Comparison of ENCODE assay signal across 10 cellular contexts in the genomic region with DNA sequence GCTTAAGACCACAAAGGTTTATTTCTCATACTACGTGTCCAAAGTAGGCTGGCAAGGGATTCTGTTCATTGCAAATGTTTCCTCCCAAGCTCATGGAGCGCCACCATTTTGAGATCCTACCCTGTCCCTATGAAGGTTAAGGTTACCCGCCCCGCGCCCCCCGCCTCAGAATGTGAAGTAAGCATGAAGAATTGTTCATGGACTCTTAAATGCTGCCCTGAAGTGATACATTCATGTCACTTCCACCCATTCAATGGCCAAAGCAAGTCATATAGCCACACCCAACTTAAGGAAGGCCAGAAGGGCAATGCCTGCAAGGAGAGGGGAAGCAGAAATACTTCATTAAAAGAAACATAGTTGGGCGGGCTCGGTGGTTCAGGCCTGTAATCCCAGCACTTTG. TPM values are rescaled to one million over a fixed set of nuclear protein-coding genes. Genes with fewer than 3 reads are reported as not detected.
A peak's percentile ranks its signal among the peaks of the same experiment; 100 is the strongest.
DNase-seq lines count a peak whose midpoint lies in the region; ATAC-seq and TF ChIP-seq lines count a peak whose summit lies in the region.
"Had no signal": no experiment of that assay in that cellular context is flagged by ENCODE, and none has a peak within 500 bp of the region (broad histone marks: within the 10 kb centered on the region; RNA-seq: fewer than 3 reads in every experiment).

No MANE protein-coding gene starts in this region.

- H3K9me3 ChIP-seq in DOHH2 (ENCODE audit: control insufficient read depth, insufficient read depth, low read length) (no peaks in the 10 kb centered on the region), PC-9 (ENCODE audit: insufficient read depth, low read depth) (no peaks in the 10 kb centered on the region), esophagus muscularis mucosa (no peaks in the 10 kb centered on the region), psoas muscle (no peaks in the 10 kb centered on the region)

- no TSS peak for BruUV-seq in PC-9 (replicated peaks; lab: Mats Ljungman, UMichigan)

- ATAC-seq in psoas muscle (no peak), GM19023 (IDR thresholded peaks at IDR 0.05; ENCODE audit: unreplicated experiment) (no peak)

- H3K79me2 ChIP-seq in DOHH2 (ENCODE audit: control insufficient read depth, low read length) (peaks cover 16% of the 10 kb centered on the region), PC-9 (ENCODE audit: low read depth) (no peaks in the 10 kb centered on the region)

- H3K4me2 ChIP-seq in DOHH2 (ENCODE audit: low read length): peak overlapping the region; percentile 78
- H3K4me2 ChIP-seq in PC-9: peak overlapping the region; percentile 91

- no peaks in the 10 kb centered on the region for H4K20me1 ChIP-seq in DOHH2 (ENCODE audit: control insufficient read depth, insufficient read depth, low read depth, low read length)
- no peaks in the 10 kb centered on the region for H4K20me1 ChIP-seq in PC-9 (ENCODE audit: insufficient read depth)

- H3K36me3 ChIP-seq in DOHH2 (ENCODE audit: control insufficient read depth, low read length): peaks cover 5% of the 10 kb centered on the region
- H3K36me3 ChIP-seq in PC-9 (ENCODE audit: low read depth): no peaks in the 10 kb centered on the region
- H3K36me3 ChIP-seq in esophagus muscularis mucosa: no peaks in the 10 kb centered on the region
- no peaks in the 10 kb centered on the region for H3K36me3 ChIP-seq in psoas muscle (ENCODE audit: insufficient read depth in 1 of 2, low read depth in 1 of 2)

- H3F3A ChIP-seq in DOHH2 (ENCODE audit: control insufficient read depth, insufficient read depth) (0 out of 2 replicates have a peak, but pooled peaks cover 2% of the 10 kb centered on the region), PC-9 (ENCODE audit: insufficient read depth, low read depth) (peaks cover 11% of the 10 kb centered on the region)

- TF ChIP-seq CTCF in DOHH2 (IDR thresholded peaks at IDR 0.05; ENCODE audit: low read depth, low read length, poor library complexity, severe bottlenecking) (no peak), PC-9 (conservative IDR thresholded peaks at IDR 0.05) (no peak), esophagus muscularis mucosa (IDR thresholded peaks at IDR 0.05) (no peak), psoas muscle (IDR thresholded peaks at IDR 0.05) (no peak)

- peaks cover 38% of the 10 kb centered on the region for H3K4me1 ChIP-seq in DOHH2 (ENCODE audit: control insufficient read depth, low read length)
- peaks cover 46% of the 10 kb centered on the region for H3K4me1 ChIP-seq in PC-9 (replicated peaks; ENCODE audit: insufficient read depth)
- H3K4me1 ChIP-seq in esophagus muscularis mucosa: peaks cover 34 to 48% (median 45%) of the 10 kb centered on the region in 4 donors
- H3K4me1 ChIP-seq in psoas muscle: peaks cover 26% of the 10 kb centered on the region

- H3K4me3 ChIP-seq in DOHH2 (ENCODE audit: low read length) (peak overlapping the region; percentile 90), PC-9 (peak overlapping the region; percentile 70; the same call in 1 of the 2 replicates), esophagus muscularis mucosa (no peak overlapping the region), psoas muscle (peak overlapping the region; percentile 94)

- TF ChIP-seq EP300 in esophagus muscularis mucosa (IDR thresholded peaks at IDR 0.05): no peak

- TF ChIP-seq POLR2A in esophagus muscularis mucosa (IDR thresholded peaks at IDR 0.05; ENCODE audit: low read depth): no peak

- in situ Hi-C loops in G401 (cut with HindIII; ENCODE audit: low sequenced_read_pairs): no loop called here

- 79% methylated on average over 8 of the region's 8 CpGs for whole genome bisulfite sequencing in esophagus muscularis mucosa
- WGBS in psoas muscle, 3 donors: 79 to 82% (median 81%) methylated on average over 8 of the region's 8 CpGs

- CTCF ChIA-PET in PC-9 (lab: Charles Lee): interaction anchor here (1.1 to 2.0 kb wide), 4 partner anchors 33 to 106 kb away, joined by 3 to 20 read pairs (median 13); a partner anchor contains a TSS

- no peaks in the 10 kb centered on the region for H3K27me3 ChIP-seq in DOHH2 (ENCODE audit: control insufficient read depth, low read length)
- no peaks in the 10 kb centered on the region for H3K27me3 ChIP-seq in PC-9 (ENCODE audit: insufficient read depth, low read depth)
- H3K27me3 ChIP-seq in esophagus muscularis mucosa: no peaks in the 10 kb centered on the region
- no peaks in the 10 kb centered on the region for H3K27me3 ChIP-seq in psoas muscle (ENCODE audit: insufficient read depth in 3 of 3, low read length in 2 of 3)

- intact Hi-C loops in PC-9 (cut with micrococcal nuclease; ENCODE audit: unreplicated experiment): loop anchor here (10.0 kb wide), 1 partner anchor 130 kb away; no protein-coding TSS in a partner anchor
- intact Hi-C loops in esophagus muscularis mucosa (cut with DNase I): loop anchor here (2.0 to 10.0 kb wide), 2 partner anchors 36 to 640 kb away; a partner anchor contains a TSS
- intact Hi-C loops in psoas muscle (cut with DNase I): loop anchor here (2.0 to 10.0 kb wide), 3 partner anchors 90 to 420 kb away; a partner anchor contains a TSS
- intact Hi-C loops in head of caudate nucleus (cut with DNase I): loop anchor here (10.0 kb wide), 3 partner anchors 250 to 450 kb away; no protein-coding TSS in a partner anchor

- H2AFZ ChIP-seq in PC-9: no peak overlapping the region

- no peak overlapping the region for H3K27ac ChIP-seq in DOHH2 (ENCODE audit: low read depth, low read length)
- 0 out of 2 replicates have a peak overlapping the region, but pooled peaks have one; percentile 89 for H3K27ac ChIP-seq in PC-9
- H3K27ac ChIP-seq in esophagus muscularis mucosa (replicated peaks in 1 of 4): peak overlapping the region; percentile 93 to 99 (median 98)
- H3K27ac ChIP-seq in psoas muscle: peak overlapping the region; percentile 100

- no peak for DNase-seq in PC-9
- no peak for DNase-seq in esophagus muscularis mucosa (ENCODE audit: extremely low spot score)
- no peak for DNase-seq in psoas muscle
- no peak for DNase-seq in SHP77 (lab: John Stamatoyannopoulos, UW)
- DNase-seq in G401 (ENCODE audit: low spot score): no peak
- no peak for DNase-seq in head of caudate nucleus

- POLR2A ChIA-PET in PC-9 (lab: Charles Lee; ENCODE audit: unreplicated experiment): interaction anchor here (0.6 to 1.2 kb wide), 2 partner anchors 37 to 79 kb away, joined by 5 read pairs; no protein-coding TSS in a partner anchor

- H3K9me2 ChIP-seq in DOHH2 (replicated peaks; ENCODE audit: control insufficient read depth, low read length): no peaks in the 10 kb centered on the region
- no peaks in the 10 kb centered on the region for H3K9me2 ChIP-seq in PC-9 (ENCODE audit: insufficient read depth)

RNA-seq across cellular contexts. Expression of a gene that starts 4.2 kb away (rescaled TPM):
- 0.35 and 1.4 TPM in 2 replicates for total RNA-seq in PC-9 (2021)
- under 1 TPM in 1 of 4 donors, not detected in 3; 0.23 TPM for total RNA-seq in esophagus muscularis mucosa
- total RNA-seq in psoas muscle: under 1 TPM in 2 of 4 donors, not detected in 2; 0.17 TPM
- under 1 TPM; 0.10 to 0.29 (median 0.27) TPM for polyA plus RNA-seq in psoas muscle
- total RNA-seq in G401 (2014; rRNA removed; shearing (Covaris generic)): not detected in 2 replicates
- total RNA-seq: LHCN-M2 had no signal

RNA-seq across cellular contexts. Expression of a gene that starts 6.6 kb away (rescaled TPM):
- 23.0 and 25.3 TPM in 2 replicates for total RNA-seq in PC-9 (2021)
- 100 to 1,000 TPM in 2 of 4 donors, 10 to 100 TPM in 2; 64.4 to 116 (median 94.3) TPM for total RNA-seq in esophagus muscularis mucosa
- 10 to 100 TPM; 13.9 to 28.5 (median 22.9) TPM for total RNA-seq in psoas muscle
- 10 to 100 TPM; 32.2 to 38.1 (median 35.4) TPM for polyA plus RNA-seq in psoas muscle
- 29.4 and 45.8 TPM in 2 replicates for total RNA-seq in G401 (2014; rRNA removed; shearing (Covaris generic))

RNA-seq across cellular contexts. Expression of a gene that starts 35.0 kb away (rescaled TPM):
- total RNA-seq in PC-9 (2021): 12.7 and 13.0 TPM in 2 replicates
- total RNA-seq in esophagus muscularis mucosa: 10 to 100 TPM; 19.4 to 47.3 (median 27.0) TPM
- 10 to 100 TPM in 3 of 4 donors, 1 to 10 TPM in 1; 9.8 to 18.7 (median 12.6) TPM for total RNA-seq in psoas muscle
- 10 to 100 TPM in 1 of 3 donors, 1 to 10 TPM in 2; 6.8 to 10.1 (median 7.3) TPM for polyA plus RNA-seq in psoas muscle
- 48.6 and 50.3 TPM in 2 replicates for total RNA-seq in G401 (2014; rRNA removed; shearing (Covaris generic))

RNA-seq across cellular contexts. Expression of a gene that starts 47.5 kb away (rescaled TPM):
- total RNA-seq in PC-9 (2021) (not detected in 2 replicates), esophagus muscularis mucosa (not detected), psoas muscle (not detected)
- polyA plus RNA-seq in psoas muscle: not detected
- total RNA-seq in G401 (2014; rRNA removed; shearing (Covaris generic)): not detected in 2 replicates
- total RNA-seq: LHCN-M2, SK-MEL-5 had no signal

RNA-seq across cellular contexts. Expression of a gene that starts 50.8 kb away (rescaled TPM):
- total RNA-seq in PC-9 (2021) (not detected in 2 replicates), esophagus muscularis mucosa (not detected), psoas muscle (under 1 TPM in 1 of 4 donors, not detected in 3; 0.32 TPM)
- polyA plus RNA-seq in psoas muscle: not detected
- total RNA-seq in G401 (2014; rRNA removed; shearing (Covaris generic)): 0.71 TPM in 1 of 2 replicates, not detected in the other
- total RNA-seq: LHCN-M2, SK-MEL-5 had no signal

Comparison
In these comparisons a context has a peak if more than half of its experiments do, and no peak if none do; other contexts are left out.
1. H3K4me3 ChIP-seq: peak in DOHH2 (single experiment), PC-9 (single experiment) and psoas muscle (single experiment); none in esophagus muscularis mucosa (0 of 4).